In the genomic region with DNA sequence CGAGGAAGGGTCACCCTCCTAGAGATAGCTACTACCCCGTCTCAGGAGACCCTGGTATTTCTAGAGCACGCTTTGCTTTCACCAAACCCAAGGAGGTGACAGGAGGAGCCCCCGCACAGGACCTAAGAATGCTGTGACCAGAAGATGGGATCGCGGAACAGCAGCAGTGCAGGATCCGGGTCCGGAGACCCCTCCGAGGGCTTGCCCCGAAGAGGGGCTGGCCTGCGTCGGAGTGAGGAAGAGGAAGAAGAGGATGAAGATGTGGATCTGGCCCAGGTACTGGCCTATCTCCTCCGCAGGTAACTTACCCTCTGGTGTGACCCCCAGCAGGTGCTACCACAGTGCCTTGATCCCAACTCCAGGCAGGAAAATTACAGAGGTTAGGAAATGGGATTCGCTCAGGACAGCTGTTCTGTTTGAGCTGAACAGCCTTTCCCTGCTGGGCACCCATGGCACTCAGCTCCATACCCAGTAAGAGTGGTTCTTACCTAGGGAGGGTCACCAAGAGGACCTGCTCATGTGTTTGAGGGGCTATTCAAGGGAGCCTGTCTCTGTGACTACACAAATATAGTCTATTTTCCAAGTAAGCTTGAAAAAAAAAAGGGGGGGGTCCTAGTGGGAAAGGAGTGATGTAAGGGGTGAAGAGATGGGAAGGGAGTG, we compare ENCODE assay signal across 8 cellular contexts. TPM values are rescaled to one million over a fixed set of nuclear protein-coding genes. Genes with fewer than 3 reads are reported as not detected.
A peak's percentile ranks its signal among the peaks of the same experiment; 100 is the strongest.
DNase-seq lines count a peak whose midpoint lies in the region; ATAC-seq and TF ChIP-seq lines count a peak whose summit lies in the region.

No MANE protein-coding gene starts in this region.

- no peaks in the 10 kb centered on the region for H4K20me1 ChIP-seq in MM.1S (ENCODE audit: insufficient read depth, low read length)

- H3K4me1 Mint-ChIP-seq in natural killer cell treated with Interleukin-12 subunit alpha and Interleukin-12 subunit beta and Interleukin-15 and Interleukin-18, amount 100 ng/mL, for 72 hours (ENCODE audit: low read depth in 2 of 2): peaks cover 19 to 24% of the 10 kb centered on the region in 2 donors

- H3K9me2 ChIP-seq in MM.1S (replicated peaks; ENCODE audit: insufficient read depth, low read length): no peaks in the 10 kb centered on the region

- H3K9me3 Mint-ChIP-seq in natural killer cell treated with Interleukin-12 subunit alpha and Interleukin-12 subunit beta and Interleukin-15 and Interleukin-18, amount 100 ng/mL, for 72 hours: no peaks in the 10 kb centered on the region

- peak overlapping the region; percentile 76 for H3K4me2 ChIP-seq in MM.1S (ENCODE audit: low read depth, low read length)

- H3K4me3 ChIP-seq in BJ (ENCODE audit: low read depth, low read length): peak overlapping the region; percentile 70
- peak overlapping the region; percentile 87 for H3K4me3 ChIP-seq in MM.1S (ENCODE audit: low read length)
- H3K4me3 ChIP-seq in duodenal mucosa (ENCODE audit: low read depth in 1 of 2, low read length in 2 of 2): peak overlapping the region; percentile 84 to 95

- no peaks in the 10 kb centered on the region for H3K27me3 Mint-ChIP-seq in natural killer cell treated with Interleukin-12 subunit alpha and Interleukin-12 subunit beta and Interleukin-15 and Interleukin-18, amount 100 ng/mL, for 72 hours

- H3K9ac ChIP-seq in MM.1S (ENCODE audit: low read length) (peak overlapping the region; percentile 93), duodenal mucosa (ENCODE audit: low read depth in 1 of 2, low read length in 2 of 2) (peak overlapping the region; percentile 88 to 99)

- no peak for TF ChIP-seq CTCF in BJ (IDR thresholded peaks at IDR 0.05; ENCODE audit: insufficient read depth, low read depth, low read length)
- no peak for TF ChIP-seq CTCF in MM.1S (IDR thresholded peaks at IDR 0.05; ENCODE audit: low read length)

- peak overlapping the region; percentile 98 for H3K4me3 Mint-ChIP-seq in natural killer cell treated with Interleukin-12 subunit alpha and Interleukin-12 subunit beta and Interleukin-15 and Interleukin-18, amount 100 ng/mL, for 72 hours

- H3K27ac ChIP-seq in MM.1S (ENCODE audit: low read length) (peak overlapping the region; percentile 43; the same call in 1 of the 2 replicates), duodenal mucosa (ENCODE audit: low read depth, low read length) (peak overlapping the region; percentile 2)

- H3K36me3 ChIP-seq in BJ (ENCODE audit: control insufficient read depth, insufficient read depth, low read length) (peaks cover 12% of the 10 kb centered on the region), MM.1S (replicated peaks; ENCODE audit: insufficient read depth, low read length) (no peaks in the 10 kb centered on the region), duodenal mucosa (ENCODE audit: control insufficient read depth in 1 of 2, insufficient read depth in 2 of 2, low read length in 2 of 2) (peaks cover 25 to 35% of the 10 kb centered on the region in 2 donors)

- no peak for DNase-seq in BJ (ENCODE audit: low read depth)
- DNase-seq in MM.1S: no peak
- DNase-seq in natural killer cell treated with Interleukin-12 subunit alpha and Interleukin-12 subunit beta and Interleukin-15 and Interleukin-18, amount 100 ng/mL, for 72 hours (ENCODE audit: low spot score): no peak
- DNase-seq in effector CD8-positive, alpha-beta T cell (lab: John Stamatoyannopoulos, UW): no peak
- DNase-seq in HPDE6-E6E7 (ENCODE audit: extremely low spot score): no peak

- H3F3A ChIP-seq in MM.1S (ENCODE audit: insufficient read depth, low read length): peaks cover 13% of the 10 kb centered on the region

- 0 out of 2 replicates have a peak overlapping the region, but pooled peaks have one; percentile 27 for H2AFZ ChIP-seq in MM.1S (ENCODE audit: low read length)

- H3K4me1 ChIP-seq in MM.1S (ENCODE audit: low read length) (peaks cover 5% of the 10 kb centered on the region), duodenal mucosa (ENCODE audit: control insufficient read depth in 1 of 2, insufficient read depth in 2 of 2, low read length in 2 of 2) (peaks cover 20 to 21% of the 10 kb centered on the region in 2 donors)

- POLR2A ChIA-PET in BJ (lab: Charles Lee): interaction anchor here (0.6 to 1.2 kb wide), 3 partner anchors 20 to 31 kb away, joined by 4 to 6 read pairs (median 5); a partner anchor contains a TSS

- peaks cover 12% of the 10 kb centered on the region for H3K36me3 Mint-ChIP-seq in natural killer cell treated with Interleukin-12 subunit alpha and Interleukin-12 subunit beta and Interleukin-15 and Interleukin-18, amount 100 ng/mL, for 72 hours

- H3K27ac Mint-ChIP-seq in natural killer cell treated with Interleukin-12 subunit alpha and Interleukin-12 subunit beta and Interleukin-15 and Interleukin-18, amount 100 ng/mL, for 72 hours: peak overlapping the region; percentile 94 to 100

- ATAC-seq in natural killer cell treated with Interleukin-12 subunit alpha and Interleukin-12 subunit beta and Interleukin-15 and Interleukin-18, amount 100 ng/mL, for 72 hours: no peak
- ATAC-seq in GM19467 (IDR thresholded peaks at IDR 0.05; ENCODE audit: unreplicated experiment) (no peak), GM21576 (IDR thresholded peaks at IDR 0.05; ENCODE audit: unreplicated experiment) (no peak)

- CTCF ChIA-PET in BJ (lab: Yijun Ruan, JAX): interaction anchor here (1.0 to 2.6 kb wide), 5 partner anchors 45 to 316 kb away, joined by 3 to 15 read pairs (median 7); a partner anchor contains a TSS

- no peaks in the 10 kb centered on the region for H3K27me3 ChIP-seq in BJ (ENCODE audit: control insufficient read depth, insufficient read depth, low read length)
- no peaks in the 10 kb centered on the region for H3K27me3 ChIP-seq in MM.1S (replicated peaks; ENCODE audit: insufficient read depth, low read length)
- H3K27me3 ChIP-seq in duodenal mucosa (ENCODE audit: control insufficient read depth in 1 of 2, insufficient read depth in 2 of 2, low read length in 2 of 2): no peaks in the 10 kb centered on the region

- H3K9me3 ChIP-seq in MM.1S (replicated peaks; ENCODE audit: insufficient read depth, low read length): no peaks in the 10 kb centered on the region
- H3K9me3 ChIP-seq in duodenal mucosa (ENCODE audit: control insufficient read depth in 1 of 2, low read length in 2 of 2): no peaks in the 10 kb centered on the region

- H3K79me2 ChIP-seq in MM.1S (ENCODE audit: low read length): peaks cover 13% of the 10 kb centered on the region

RNA-seq across cellular contexts. Expression of a gene that starts 0.8 kb away (rescaled TPM):
- polyA plus RNA-seq in BJ (2011; rRNA removed): 0.59 and 0.91 TPM in 2 replicates
- polyA minus RNA-seq in BJ (2011; rRNA and poly(A)+ RNA removed): 0.31 and 0.43 TPM in 2 replicates
- 1 to 10 TPM; 1.8 to 2.2 TPM for total RNA-seq in natural killer cell treated with Interleukin-12 subunit alpha and Interleukin-12 subunit beta and Interleukin-15 and Interleukin-18, amount 100 ng/mL, for 72 hours

RNA-seq across cellular contexts. Expression of a gene that starts 1.0 kb away (rescaled TPM):
- polyA plus RNA-seq in BJ (2011; rRNA removed): 41.5 and 50.0 TPM in 2 replicates
- 33.1 and 44.7 TPM in 2 replicates for polyA minus RNA-seq in BJ (2011; rRNA and poly(A)+ RNA removed)
- total RNA-seq in natural killer cell treated with Interleukin-12 subunit alpha and Interleukin-12 subunit beta and Interleukin-15 and Interleukin-18, amount 100 ng/mL, for 72 hours: 10 to 100 TPM; 87.4 to 96.1 TPM

RNA-seq across cellular contexts. Expression of a gene that starts 14.9 kb away (rescaled TPM):
- polyA plus RNA-seq in BJ (2011; rRNA removed): 0.10 and 0.23 TPM in 2 replicates
- polyA minus RNA-seq in BJ (2011; rRNA and poly(A)+ RNA removed): 0.24 TPM in 1 of 2 replicates, not detected in the other
- total RNA-seq in natural killer cell treated with Interleukin-12 subunit alpha and Interleukin-12 subunit beta and Interleukin-15 and Interleukin-18, amount 100 ng/mL, for 72 hours: 1 to 10 TPM in 1 of 2 donors, under 1 TPM in 1; 0.67 to 1.8 TPM

RNA-seq across cellular contexts. Expression of a gene that starts 20.4 kb away (rescaled TPM):
- polyA plus RNA-seq in BJ (2011; rRNA removed): 48.9 and 106 TPM in 2 replicates
- 21.8 and 33.0 TPM in 2 replicates for polyA minus RNA-seq in BJ (2011; rRNA and poly(A)+ RNA removed)
- total RNA-seq in natural killer cell treated with Interleukin-12 subunit alpha and Interleukin-12 subunit beta and Interleukin-15 and Interleukin-18, amount 100 ng/mL, for 72 hours: 100 to 1,000 TPM; 237 to 406 TPM

RNA-seq across cellular contexts. Expression of a gene that starts 21.5 kb away (rescaled TPM):
- polyA plus RNA-seq in BJ (2011; rRNA removed): 141 and 227 TPM in 2 replicates
- 241 and 308 TPM in 2 replicates for polyA minus RNA-seq in BJ (2011; rRNA and poly(A)+ RNA removed)
- 10 to 100 TPM; 30.4 to 68.3 TPM for total RNA-seq in natural killer cell treated with Interleukin-12 subunit alpha and Interleukin-12 subunit beta and Interleukin-15 and Interleukin-18, amount 100 ng/mL, for 72 hours
